Comparison of ENCODE assay signal across 17 cellular contexts in genomic region chr4:38762560-38762959, GRCh38. TPM values are rescaled to one million over a fixed set of nuclear protein-coding genes. Genes with fewer than 3 reads are reported as not detected.
DNase-seq lines count a peak whose midpoint lies in the region; ATAC-seq, FAIRE-seq and TF ChIP-seq lines count a peak whose summit lies in the region.
"Had no signal": no experiment of that assay in that cellular context is flagged by ENCODE, and none has a peak within 500 bp of the region (broad histone marks: within the 10 kb centered on the region; RNA-seq: fewer than 3 reads in every experiment).

No MANE protein-coding gene starts in this region.

- peaks cover 24% of the 10 kb centered on the region for H3K9me3 ChIP-seq in GM12878 (replicated peaks; ENCODE audit: control insufficient read depth, insufficient read depth, low read length)
- H3K9me3 ChIP-seq: gastroesophageal sphincter had no signal

- no peaks in the 10 kb centered on the region for H4K20me1 ChIP-seq in GM12878 (ENCODE audit: control insufficient read depth, insufficient read depth)

- no peak for TF ChIP-seq RAD21 in GM12878 (IDR thresholded peaks at IDR 0.05; ENCODE audit: insufficient read depth, low read depth, low read length)

- in situ Hi-C loops in GM13976 (cut with MboI; ENCODE audit: low sequenced_read_pairs, unreplicated experiment) = loop anchor here (5.0 kb wide), 1 partner anchor 95 kb away; the partner anchor contains the start of gene TLR6
- in situ Hi-C loops in GM12878 (cut with MboI) = loop anchor here (5.0 to 25.0 kb wide), 2 partner anchors 95 to 275 kb away; partner anchors contain the start of genes TLR6 and TMEM156

- peak overlapping the region; percentile 78 for H3K9ac ChIP-seq in GM12878 (ENCODE audit: control insufficient read depth, insufficient read depth, low read length)

- H2AFZ ChIP-seq in GM12878 (ENCODE audit: control insufficient read depth, low read depth, low read length) = peak overlapping the region; percentile 15; the same call in 1 of the 2 replicates

- intact Hi-C loops in GM12878 (cut with micrococcal nuclease; ENCODE audit: unreplicated experiment) (loop anchor here (5.0 kb wide), 1 partner anchor 270 kb away; the partner anchor contains the start of gene TMEM156), posterior cingulate gyrus (cut with DNase I) (no loop called here)

- no TSS peak for BruUV-seq in GM12878 (replicated peaks; lab: Mats Ljungman, UMichigan)

- H3K27me3 ChIP-seq in GM12878 (replicated peaks in 1 of 2; ENCODE audit: control insufficient read depth in 2 of 2, insufficient read depth in 2 of 2, low read length in 1 of 2) = no peaks in the 10 kb centered on the region
- H3K27me3 ChIP-seq: dorsolateral prefrontal cortex, gastroesophageal sphincter had no signal

- TF ChIP-seq CTCF in GM13976 (IDR thresholded peaks at IDR 0.05; ENCODE audit: borderline replicate concordance, control extremely low read depth, extremely low read depth, insufficient read depth, missing control alignments) (no peak), GM12878 (IDR thresholded peaks at IDR 0.05 in 2 of 3, conservative IDR thresholded peaks at IDR 0.05 in 1 of 3; ENCODE audit: control insufficient read depth in 2 of 3, extremely low read depth in 1 of 3, insufficient read depth in 1 of 3, low read depth in 3 of 3, low read length in 3 of 3) (no peak)

- H3K27ac ChIP-seq in GM12878 (ENCODE audit: control insufficient read depth, insufficient read depth) = peak overlapping the region; percentile 95
- H3K27ac ChIP-seq: gastroesophageal sphincter had no signal

- peak; percentile 77 for TF ChIP-seq POLR2A in GM12878 (IDR thresholded peaks at IDR 0.05; ENCODE audit: low read depth, low read length)

- FAIRE-seq in GM12878 (lab: Jason Lieb, UNC) = peak; percentile 31
- FAIRE-seq: keratinocyte had no signal

- H3K4me2 ChIP-seq in GM12878 (ENCODE audit: control insufficient read depth, insufficient read depth) = peak overlapping the region; percentile 80

- peaks cover 11% of the 10 kb centered on the region for H3K79me2 ChIP-seq in GM12878 (ENCODE audit: control insufficient read depth, insufficient read depth, low read length)

- ATAC-seq in GM19324 (IDR thresholded peaks at IDR 0.05; ENCODE audit: low FRiP score, unreplicated experiment) (peak; percentile 33), HG02884 (IDR thresholded peaks at IDR 0.05; ENCODE audit: unreplicated experiment) (peak; percentile 32), GM12878 (peak; percentile 56), HG03432 (IDR thresholded peaks at IDR 0.05; ENCODE audit: unreplicated experiment) (no peak), HG03342 (IDR thresholded peaks at IDR 0.05; ENCODE audit: unreplicated experiment) (no peak)
- ATAC-seq: gastroesophageal sphincter, sciatic nerve had no signal

- H3K4me3 ChIP-seq in GM12878 = peak overlapping the region; percentile 48; the same call in 1 of the 2 replicates
- H3K4me3 ChIP-seq: gastroesophageal sphincter had no signal

- RAD21 ChIA-PET in GM12878 (lab: Charles Lee; ENCODE audit: unreplicated experiment) = interaction anchor here (0.7 to 9.8 kb wide), 17 partner anchors 8 to 631 kb away, joined by 3 to 437 read pairs (median 8); partner anchors contain the start of genes TLR1, TLR10 and TLR6

- no peaks in the 10 kb centered on the region for H3K36me3 ChIP-seq in GM12878 (ENCODE audit: control insufficient read depth in 2 of 2, insufficient read depth in 2 of 2, low read length in 1 of 2)
- H3K36me3 ChIP-seq: gastroesophageal sphincter had no signal

- POLR2A ChIA-PET in GM12878 (lab: Charles Lee) = interaction anchor here (0.7 to 9.8 kb wide), 8 partner anchors 19 to 263 kb away, joined by 3 to 196 read pairs (median 20); partner anchors contain the start of genes TLR1, TLR10 and TLR6

- WGBS in GM12878 (ENCODE audit: insufficient coverage, insufficient replicate concordance, low lambda C conversion rate, missing lambda C conversion rate) = under 1% methylated on average over 14 of the region's 14 CpGs

- peak; percentile 44 for DNase-seq in GM13976 (ENCODE audit: low spot score)
- no peak for DNase-seq in GM12878 (ENCODE audit: low read depth, low spot score)
- DNase-seq in posterior cingulate gyrus = no peak
- DNase-seq in DMS79 treated with DMSO at 0.1 percent for 48 hours (lab: John Stamatoyannopoulos, UW) = no peak
- DNase-seq: anterior cingulate cortex; CD4-positive, alpha-beta T cell; dorsolateral prefrontal cortex; GF-D8; NCI-H526 treated with DMSO at 0.1 percent for 48 hours; SHP77 had no signal

- CTCF ChIA-PET in GM12878 (lab: Yijun Ruan, JAX) = interaction anchor here (0.7 to 10.8 kb wide), 15 partner anchors 11 to 631 kb away, joined by 3 to 449 read pairs (median 5); partner anchors contain the start of genes TLR1, TLR10 and TLR6

- no peak for TF ChIP-seq EP300 in GM12878 (IDR thresholded peaks at IDR 0.05; ENCODE audit: borderline replicate concordance in 1 of 2, control insufficient read depth in 1 of 2, low read depth in 2 of 2, low read length in 2 of 2)

- SMC1A ChIA-PET in GM12878 (lab: Charles Lee; ENCODE audit: uncharacterized antibody, unreplicated experiment) = interaction anchor here (0.7 to 11.0 kb wide), 14 partner anchors 9 to 583 kb away, joined by 3 to 468 read pairs (median 54); partner anchors contain the start of genes TLR1, TLR10 and TLR6

- H3K4me1 ChIP-seq in GM12878 (ENCODE audit: control insufficient read depth, insufficient read depth, low read length) = peaks cover 43% of the 10 kb centered on the region

TF ChIP-seq in GM12878, 131 proteins besides CTCF, POLR2A, EP300 and RAD21 (continues in another document):
- no peak for TF ChIP-seq YBX1 (IDR thresholded peaks at IDR 0.05)
- no peak for TF ChIP-seq SKIL (IDR thresholded peaks at IDR 0.05; ENCODE audit: low read depth, poor library complexity, severe bottlenecking)
- peak; percentile 60 for TF ChIP-seq TAF1 (IDR thresholded peaks at IDR 0.05; ENCODE audit: borderline replicate concordance, low read depth, low read length)
- no peak for TF ChIP-seq YY1 (IDR thresholded peaks at IDR 0.05; ENCODE audit: low read depth, low read length)
- no peak for TF ChIP-seq ATF7 (IDR thresholded peaks at IDR 0.05; ENCODE audit: low read depth)
- TF ChIP-seq ZNF217 (IDR thresholded peaks at IDR 0.05) = no peak
- TF ChIP-seq ETV6 (conservative IDR thresholded peaks at IDR 0.05 in 1 of 2, IDR thresholded peaks at IDR 0.05 in 1 of 2; ENCODE audit: borderline replicate concordance in 1 of 2, low read depth in 1 of 2) = 0 out of 4 replicates have a peak, but pooled peaks of 1 of the 2 experiments have one; percentile 15
- no peak for TF ChIP-seq BACH1 (IDR thresholded peaks at IDR 0.05; ENCODE audit: borderline replicate concordance)
- no peak for TF ChIP-seq PML (IDR thresholded peaks at IDR 0.05; ENCODE audit: low read length)
- peak; percentile 44; the same call in 1 of the 2 replicates for TF ChIP-seq IKZF1 (conservative IDR thresholded peaks at IDR 0.05)

RNA-seq across cellular contexts. Expression of gene TLR10, which starts 20.2 kb away (rescaled TPM):
- 307 and 331 TPM in 2 replicates for total RNA-seq in GM12878 (2013; cell fraction: nucleolus; rRNA removed)
- total RNA-seq in GM12878 (2014; rRNA removed) (82.7 and 109 TPM in 2 replicates), GM12878 (2014; rRNA removed; fragmentation: Illumina TruSeq; extraction: Trizol) (107 and 109 TPM in 2 replicates), GM12878 (2021) (50.4 and 52.8 TPM in 2 replicates)
- polyA plus RNA-seq in GM12878 (2011; ENCODE audit: low read depth) = 37.6 TPM
- polyA plus RNA-seq in GM12878 (2011; rRNA removed) (149 and 243 TPM in 2 replicates), GM12878 (2014; fragmentation: Illumina TruSeq; extraction: Trizol) (118 and 166 TPM in 2 replicates), GM12878 (2014; fragmentation: Nextera tagmentation; extraction: Ambion mirVana) (10 to 100 TPM; 31.5 to 41.8 TPM), GM12878 (2014; rRNA removed) (65.8 and 79.3 TPM in 2 replicates), GM12878 (2016; fragmentation: Nextera tagmentation; extraction: Ambion mirVana) (10 to 100 TPM; 45.9 to 47.1 TPM)
- polyA plus RNA-seq in GM12878 (2011; cell fraction: cytosol; rRNA removed) = 53.5 and 61.0 TPM in 2 replicates
- 75.6 and 82.5 TPM in 2 replicates for polyA plus RNA-seq in GM12878 (2011; cell fraction: nucleus; rRNA removed)
- polyA plus RNA-seq in GM12878 (2012) = 49.5 and 69.6 TPM in 2 replicates
- polyA minus RNA-seq in GM12878 (2011; rRNA and poly(A)+ RNA removed) = 80.6 and 111 TPM in 2 replicates
- 23.4 and 28.1 TPM in 2 replicates for polyA minus RNA-seq in GM12878 (2011; cell fraction: cytosol; rRNA and poly(A)+ RNA removed)
- polyA minus RNA-seq in GM12878 (2011; cell fraction: nucleus; rRNA and poly(A)+ RNA removed) = 39.7 and 47.2 TPM in 2 replicates
- total RNA-seq: CD4-positive, alpha-beta T cell had no signal

RNA-seq across cellular contexts. Expression of gene TLR1, which starts 42.0 kb away (rescaled TPM):
- 324 and 329 TPM in 2 replicates for total RNA-seq in GM12878 (2013; cell fraction: nucleolus; rRNA removed)
- total RNA-seq in GM12878 (2014; rRNA removed) = 33.7 and 41.4 TPM in 2 replicates
- total RNA-seq in GM12878 (2014; rRNA removed; fragmentation: Illumina TruSeq; extraction: Trizol) = 33.9 and 35.1 TPM in 2 replicates
- total RNA-seq in GM12878 (2021) = 22.4 and 22.9 TPM in 2 replicates
- 21.7 TPM for polyA plus RNA-seq in GM12878 (2011; ENCODE audit: low read depth)
- 57.1 and 86.9 TPM in 2 replicates for polyA plus RNA-seq in GM12878 (2011; rRNA removed)
- 22.3 and 24.5 TPM in 2 replicates for polyA plus RNA-seq in GM12878 (2011; cell fraction: cytosol; rRNA removed)
- 41.1 and 61.6 TPM in 2 replicates for polyA plus RNA-seq in GM12878 (2011; cell fraction: nucleus; rRNA removed)
- polyA plus RNA-seq in GM12878 (2012) = 26.0 and 27.3 TPM in 2 replicates
- polyA plus RNA-seq in GM12878 (2014; fragmentation: Illumina TruSeq; extraction: Trizol) = 35.0 and 46.6 TPM in 2 replicates
- polyA plus RNA-seq in GM12878 (2014; fragmentation: Nextera tagmentation; extraction: Ambion mirVana) = 1 to 10 TPM; 9.3 to 9.5 TPM
- 13.0 and 16.5 TPM in 2 replicates for polyA plus RNA-seq in GM12878 (2014; rRNA removed)
- 10 to 100 TPM; 17.1 to 17.9 TPM for polyA plus RNA-seq in GM12878 (2016; fragmentation: Nextera tagmentation; extraction: Ambion mirVana)
- polyA minus RNA-seq in GM12878 (2011; rRNA and poly(A)+ RNA removed) = 75.7 and 81.3 TPM in 2 replicates
- polyA minus RNA-seq in GM12878 (2011; cell fraction: cytosol; rRNA and poly(A)+ RNA removed) = 20.4 and 25.1 TPM in 2 replicates
- polyA minus RNA-seq in GM12878 (2011; cell fraction: nucleus; rRNA and poly(A)+ RNA removed) = 110 and 111 TPM in 2 replicates

Comparison
In these comparisons a context has a peak if more than half of its experiments do, and no peak if none do; other contexts are left out.
1. ATAC-seq: peak in GM19324 (single experiment), HG02884 (single experiment) and GM12878 (single experiment); none in HG03432 (single experiment) and HG03342 (single experiment).